29 cellular contexts compared by ENCODE assay signal in genomic region chr1:109819365-109819764, GRCh38. TPM values are rescaled to one million over a fixed set of nuclear protein-coding genes. Genes with fewer than 3 reads are reported as not detected.
A peak's percentile ranks its signal among the peaks of the same experiment; 100 is the strongest.
DNase-seq lines count a peak whose midpoint lies in the region; ATAC-seq and TF ChIP-seq lines count a peak whose summit lies in the region.
"Had no signal": no experiment of that assay in that cellular context is flagged by ENCODE, and none has a peak within 500 bp of the region (broad histone marks: within the 10 kb centered on the region; RNA-seq: fewer than 3 reads in every experiment).

No MANE protein-coding gene starts in this region.

- CTCF ChIA-PET in activated CD8-positive, alpha-beta T cell treated with anti-CD3 and anti-CD28 coated beads, Interleukin-2, amount 10 ng/mL, durations not matched to agents 7 days and 5 days (lab: Charles Lee) = interaction anchor here (1.1 to 4.1 kb wide), 3 partner anchors 9 to 28 kb away, joined by 3 to 18 read pairs (median 4); no protein-coding TSS in a partner anchor
- CTCF ChIA-PET in activated CD8-positive, alpha-beta T cell treated with anti-CD3 and anti-CD28 coated beads for 36 hours (lab: Charles Lee) = interaction anchor here (1.2 kb wide), 1 partner anchor 14 kb away, joined by 3 read pairs; no protein-coding TSS in a partner anchor

- POLR2A ChIA-PET in activated CD8-positive, alpha-beta T cell treated with anti-CD3 and anti-CD28 coated beads, Interleukin-2, amount 10 ng/mL, durations not matched to agents 7 days and 5 days (lab: Charles Lee) = no interaction called here
- POLR2A ChIA-PET in activated CD8-positive, alpha-beta T cell treated with anti-CD3 and anti-CD28 coated beads for 36 hours (lab: Charles Lee) = no interaction called here

- peaks cover 9% of the 10 kb centered on the region for H3K36me3 Mint-ChIP-seq in activated CD8-positive, alpha-beta T cell treated with anti-CD3 and anti-CD28 coated beads, Interleukin-2, amount 10 ng/mL, durations not matched to agents 7 days and 5 days (ENCODE audit: low read depth)
- no peaks in the 10 kb centered on the region for H3K36me3 Mint-ChIP-seq in activated CD8-positive, alpha-beta T cell treated with anti-CD3 and anti-CD28 coated beads for 36 hours (ENCODE audit: low read depth)
- H3K36me3 Mint-ChIP-seq in activated T-helper 2 cell treated with anti-CD3 and anti-CD28 coated beads, Interferon-gamma antibody, Interleukin-2, Interleukin-4, amounts not matched to agents 10 μg/mL and 5 μg/mL and 100 μg/mL, durations not matched to agents 14 hours and 24 hours and 36 hours (ENCODE audit: low read depth) = peaks cover 10% of the 10 kb centered on the region
- H3K36me3 Mint-ChIP-seq in nephron (ENCODE audit: low read depth) = no peaks in the 10 kb centered on the region
- H3K36me3 Mint-ChIP-seq: T-cell had no signal

- peak overlapping the region; percentile 17 for H3K27ac Mint-ChIP-seq in activated CD8-positive, alpha-beta T cell treated with anti-CD3 and anti-CD28 coated beads, Interleukin-2, amount 10 ng/mL, durations not matched to agents 7 days and 5 days
- H3K27ac Mint-ChIP-seq in activated CD8-positive, alpha-beta T cell treated with anti-CD3 and anti-CD28 coated beads for 36 hours = no peak overlapping the region
- H3K27ac Mint-ChIP-seq in activated T-helper 2 cell treated with anti-CD3 and anti-CD28 coated beads, Interferon-gamma antibody, Interleukin-2, Interleukin-4, amounts not matched to agents 10 μg/mL and 5 μg/mL and 100 μg/mL, durations not matched to agents 14 hours and 24 hours and 36 hours = peak overlapping the region; percentile 18
- peak overlapping the region in 2 of 3 experiments; percentile 79 for H3K27ac Mint-ChIP-seq in nephron
- H3K27ac Mint-ChIP-seq: activated B cell treated with CpG ODN at 0.5 μM for 24 hours; activated CD4-positive, alpha-beta T cell treated with anti-CD3 and anti-CD28 coated beads, Interleukin-2, amount 10 ng/mL, durations not matched to agents 7 days and 5 days; CD4-positive, alpha-beta T cell; IgD-negative memory B cell; T-cell had no signal

- no peak for ATAC-seq in activated CD8-positive, alpha-beta T cell treated with anti-CD3 and anti-CD28 coated beads, Interleukin-2, amount 10 ng/mL, durations not matched to agents 7 days and 5 days
- no peak for ATAC-seq in activated CD8-positive, alpha-beta T cell treated with anti-CD3 and anti-CD28 coated beads for 36 hours
- no peak for ATAC-seq in HG03159 (IDR thresholded peaks at IDR 0.05; ENCODE audit: unreplicated experiment)
- ATAC-seq in HG03439 (IDR thresholded peaks at IDR 0.05; ENCODE audit: unreplicated experiment) = no peak
- ATAC-seq: foreskin keratinocyte, psoas muscle, T-cell had no signal

- no peak for DNase-seq in activated CD8-positive, alpha-beta T cell treated with anti-CD3 and anti-CD28 coated beads, Interleukin-2, amount 10 ng/mL, durations not matched to agents 7 days and 5 days
- DNase-seq in activated CD8-positive, alpha-beta T cell treated with anti-CD3 and anti-CD28 coated beads for 36 hours = no peak
- DNase-seq in activated T-helper 2 cell treated with anti-CD3 and anti-CD28 coated beads, Interferon-gamma antibody, Interleukin-2, Interleukin-4, amounts not matched to agents 10 μg/mL and 5 μg/mL and 100 μg/mL, durations not matched to agents 14 hours and 24 hours and 36 hours (ENCODE audit: low spot score) = peak; percentile 7
- DNase-seq in NCI-H1092 treated with DMSO at 0.1 percent for 48 hours (lab: John Stamatoyannopoulos, UW) = no peak
- DNase-seq in NCI-H748 treated with DMSO at 0.1 percent for 48 hours (lab: John Stamatoyannopoulos, UW) = no peak
- DNase-seq: 8988T; activated B cell treated with CpG ODN at 0.5 μM for 24 hours; activated CD4-positive, alpha-beta T cell treated with anti-CD3 and anti-CD28 coated beads, Interleukin-2, amount 10 ng/mL, durations not matched to agents 7 days and 5 days; activated naive CD4-positive, alpha-beta T cell; CD4-positive, alpha-beta T cell; dermis blood vessel endothelial cell; esophagus squamous epithelium; foreskin keratinocyte; left ventricle myocardium inferior; mesendoderm; NCI-H1105; NCI-H187; NCI-H2171; psoas muscle; stimulated activated CD4-positive, alpha-beta T cell treated with anti-CD3 and anti-CD28 coated beads, Interleukin-4, amount 100 ng/mL, for 24 hours; T-cell; transverse colon had no signal

- H3K9me3 Mint-ChIP-seq in activated CD8-positive, alpha-beta T cell treated with anti-CD3 and anti-CD28 coated beads, Interleukin-2, amount 10 ng/mL, durations not matched to agents 7 days and 5 days (ENCODE audit: insufficient read depth) = no peaks in the 10 kb centered on the region
- peaks cover 4% of the 10 kb centered on the region for H3K9me3 Mint-ChIP-seq in activated CD8-positive, alpha-beta T cell treated with anti-CD3 and anti-CD28 coated beads for 36 hours
- peaks cover 9% of the 10 kb centered on the region for H3K9me3 Mint-ChIP-seq in activated T-helper 2 cell treated with anti-CD3 and anti-CD28 coated beads, Interferon-gamma antibody, Interleukin-2, Interleukin-4, amounts not matched to agents 10 μg/mL and 5 μg/mL and 100 μg/mL, durations not matched to agents 14 hours and 24 hours and 36 hours
- H3K9me3 Mint-ChIP-seq in nephron = peaks cover 9% of the 10 kb centered on the region
- H3K9me3 Mint-ChIP-seq: IgD-negative memory B cell had no signal

- intact Hi-C loops in activated CD8-positive, alpha-beta T cell treated with anti-CD3 and anti-CD28 coated beads for 36 hours (cut with micrococcal nuclease) = no loop called here
- intact Hi-C loops in activated T-helper 2 cell treated with anti-CD3 and anti-CD28 coated beads, Interferon-gamma antibody, Interleukin-2, Interleukin-4, amounts not matched to agents 10 μg/mL and 5 μg/mL and 100 μg/mL, durations not matched to agents 14 hours and 24 hours and 36 hours (cut with micrococcal nuclease) = no loop called here

- H3K4me3 Mint-ChIP-seq in activated CD8-positive, alpha-beta T cell treated with anti-CD3 and anti-CD28 coated beads, Interleukin-2, amount 10 ng/mL, durations not matched to agents 7 days and 5 days = no peak overlapping the region
- no peak overlapping the region for H3K4me3 Mint-ChIP-seq in activated CD8-positive, alpha-beta T cell treated with anti-CD3 and anti-CD28 coated beads for 36 hours
- no peak overlapping the region for H3K4me3 Mint-ChIP-seq in activated T-helper 2 cell treated with anti-CD3 and anti-CD28 coated beads, Interferon-gamma antibody, Interleukin-2, Interleukin-4, amounts not matched to agents 10 μg/mL and 5 μg/mL and 100 μg/mL, durations not matched to agents 14 hours and 24 hours and 36 hours (ENCODE audit: low read depth)
- no peak overlapping the region for H3K4me3 Mint-ChIP-seq in nephron
- H3K4me3 Mint-ChIP-seq: activated B cell treated with CpG ODN at 0.5 μM for 24 hours; activated CD4-positive, alpha-beta T cell treated with anti-CD3 and anti-CD28 coated beads, Interleukin-2, amount 10 ng/mL, durations not matched to agents 7 days and 5 days; CD4-positive, alpha-beta T cell; IgD-negative memory B cell; T-cell had no signal

- peaks cover under 1% of the 10 kb centered on the region for H3K27me3 Mint-ChIP-seq in activated CD8-positive, alpha-beta T cell treated with anti-CD3 and anti-CD28 coated beads, Interleukin-2, amount 10 ng/mL, durations not matched to agents 7 days and 5 days (ENCODE audit: low read depth)
- H3K27me3 Mint-ChIP-seq in activated CD8-positive, alpha-beta T cell treated with anti-CD3 and anti-CD28 coated beads for 36 hours = no peaks in the 10 kb centered on the region
- no peaks in the 10 kb centered on the region for H3K27me3 Mint-ChIP-seq in activated T-helper 2 cell treated with anti-CD3 and anti-CD28 coated beads, Interferon-gamma antibody, Interleukin-2, Interleukin-4, amounts not matched to agents 10 μg/mL and 5 μg/mL and 100 μg/mL, durations not matched to agents 14 hours and 24 hours and 36 hours (ENCODE audit: low read depth)
- peaks cover 16% of the 10 kb centered on the region for H3K27me3 Mint-ChIP-seq in nephron (ENCODE audit: low read depth)
- H3K27me3 Mint-ChIP-seq: activated B cell treated with CpG ODN at 0.5 μM for 24 hours; CD4-positive, alpha-beta T cell; IgD-negative memory B cell; T-cell had no signal

- TF ChIP-seq CTCF in activated CD8-positive, alpha-beta T cell treated with anti-CD3 and anti-CD28 coated beads for 36 hours (IDR thresholded peaks at IDR 0.05) = no peak
- no peak for TF ChIP-seq CTCF in nephron (IDR thresholded peaks at IDR 0.05; ENCODE audit: unreplicated experiment in 3 of 3)

- H3K4me1 Mint-ChIP-seq in activated CD8-positive, alpha-beta T cell treated with anti-CD3 and anti-CD28 coated beads, Interleukin-2, amount 10 ng/mL, durations not matched to agents 7 days and 5 days (ENCODE audit: low read depth) = peaks cover 72% of the 10 kb centered on the region
- peaks cover 26% of the 10 kb centered on the region for H3K4me1 Mint-ChIP-seq in activated CD8-positive, alpha-beta T cell treated with anti-CD3 and anti-CD28 coated beads for 36 hours (ENCODE audit: low read depth)
- H3K4me1 Mint-ChIP-seq in activated T-helper 2 cell treated with anti-CD3 and anti-CD28 coated beads, Interferon-gamma antibody, Interleukin-2, Interleukin-4, amounts not matched to agents 10 μg/mL and 5 μg/mL and 100 μg/mL, durations not matched to agents 14 hours and 24 hours and 36 hours (ENCODE audit: low read depth) = peaks cover 64% of the 10 kb centered on the region
- peaks cover 52% of the 10 kb centered on the region for H3K4me1 Mint-ChIP-seq in nephron

RNA-seq across cellular contexts. Expression of gene EPS8L3, which starts 55.6 kb away (rescaled TPM):
- total RNA-seq in activated CD8-positive, alpha-beta T cell treated with anti-CD3 and anti-CD28 coated beads, Interleukin-2, amount 10 ng/mL, durations not matched to agents 7 days and 5 days = not detected
- not detected for total RNA-seq in activated CD8-positive, alpha-beta T cell treated with anti-CD3 and anti-CD28 coated beads for 36 hours
- not detected in 2 replicates for total RNA-seq in activated T-helper 2 cell treated with anti-CD3 and anti-CD28 coated beads, Interferon-gamma antibody, Interleukin-2, Interleukin-4, amounts not matched to agents 10 μg/mL and 5 μg/mL and 100 μg/mL, durations not matched to agents 14 hours and 24 hours and 36 hours
- total RNA-seq: activated B cell treated with CpG ODN at 0.5 μM for 24 hours; activated CD4-positive, alpha-beta T cell treated with anti-CD3 and anti-CD28 coated beads, Interleukin-2, amount 10 ng/mL, durations not matched to agents 7 days and 5 days; cardiac septum; CD4-positive, alpha-beta T cell; dermis blood vessel endothelial cell; foreskin keratinocyte; M059J; SJSA1 had no signal
